1 cellular context compared by ENCODE assay signal in the genomic region with DNA sequence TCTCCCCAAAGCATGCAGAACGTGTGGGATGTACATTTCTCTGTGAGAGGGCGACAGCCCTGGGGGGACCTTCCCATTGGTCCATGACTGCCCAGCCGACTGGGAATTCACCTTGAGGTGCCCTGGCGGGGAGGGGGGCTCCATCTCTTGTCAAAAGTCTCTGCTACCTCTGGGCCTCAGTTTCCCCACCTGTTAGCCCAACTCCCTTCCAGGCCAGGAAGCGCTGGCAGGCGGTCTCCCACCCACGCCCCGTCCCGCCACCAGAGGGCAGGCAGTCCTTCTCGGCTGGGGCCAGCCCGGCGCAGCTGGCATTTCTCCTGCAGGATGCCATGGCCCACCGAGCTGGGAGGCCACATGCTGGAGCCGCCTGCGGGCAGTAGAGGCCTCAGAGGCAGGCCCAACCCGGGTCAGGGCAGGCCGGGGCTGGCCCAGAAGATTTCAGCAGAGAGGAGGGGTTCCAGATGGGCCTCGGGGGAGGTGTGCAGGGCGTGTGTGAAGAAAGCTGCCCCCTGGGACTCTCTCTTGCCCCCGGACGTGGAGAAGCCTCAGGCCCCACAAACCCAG.
TF ChIP-seq lines count a peak whose summit lies in the region.

No MANE protein-coding gene starts in this region.

TF ChIP-seq in GM23338, 12 proteins besides CTCF, POLR2A, EP300 and RAD21 (continued from another document):
- TF ChIP-seq, protein P1, sequence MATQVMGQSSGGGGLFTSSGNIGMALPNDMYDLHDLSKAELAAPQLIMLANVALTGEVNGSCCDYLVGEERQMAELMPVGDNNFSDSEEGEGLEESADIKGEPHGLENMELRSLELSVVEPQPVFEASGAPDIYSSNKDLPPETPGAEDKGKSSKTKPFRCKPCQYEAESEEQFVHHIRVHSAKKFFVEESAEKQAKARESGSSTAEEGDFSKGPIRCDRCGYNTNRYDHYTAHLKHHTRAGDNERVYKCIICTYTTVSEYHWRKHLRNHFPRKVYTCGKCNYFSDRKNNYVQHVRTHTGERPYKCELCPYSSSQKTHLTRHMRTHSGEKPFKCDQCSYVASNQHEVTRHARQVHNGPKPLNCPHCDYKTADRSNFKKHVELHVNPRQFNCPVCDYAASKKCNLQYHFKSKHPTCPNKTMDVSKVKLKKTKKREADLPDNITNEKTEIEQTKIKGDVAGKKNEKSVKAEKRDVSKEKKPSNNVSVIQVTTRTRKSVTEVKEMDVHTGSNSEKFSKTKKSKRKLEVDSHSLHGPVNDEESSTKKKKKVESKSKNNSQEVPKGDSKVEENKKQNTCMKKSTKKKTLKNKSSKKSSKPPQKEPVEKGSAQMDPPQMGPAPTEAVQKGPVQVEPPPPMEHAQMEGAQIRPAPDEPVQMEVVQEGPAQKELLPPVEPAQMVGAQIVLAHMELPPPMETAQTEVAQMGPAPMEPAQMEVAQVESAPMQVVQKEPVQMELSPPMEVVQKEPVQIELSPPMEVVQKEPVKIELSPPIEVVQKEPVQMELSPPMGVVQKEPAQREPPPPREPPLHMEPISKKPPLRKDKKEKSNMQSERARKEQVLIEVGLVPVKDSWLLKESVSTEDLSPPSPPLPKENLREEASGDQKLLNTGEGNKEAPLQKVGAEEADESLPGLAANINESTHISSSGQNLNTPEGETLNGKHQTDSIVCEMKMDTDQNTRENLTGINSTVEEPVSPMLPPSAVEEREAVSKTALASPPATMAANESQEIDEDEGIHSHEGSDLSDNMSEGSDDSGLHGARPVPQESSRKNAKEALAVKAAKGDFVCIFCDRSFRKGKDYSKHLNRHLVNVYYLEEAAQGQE (IDR thresholded peaks at IDR 0.05; ENCODE audit: unreplicated experiment): no peak
- no peak for TF ChIP-seq JUNB (IDR thresholded peaks at IDR 0.05; ENCODE audit: unreplicated experiment)
- TF ChIP-seq ETS1 (IDR thresholded peaks at IDR 0.05): no peak
- TF ChIP-seq CREB1 (CRISPR knock-in tag; IDR thresholded peaks at IDR 0.05; ENCODE audit: low read depth): no peak
- no peak for TF ChIP-seq EZH2phosphoT487 (IDR thresholded peaks at IDR 0.05; ENCODE audit: unreplicated experiment)
- no peak for TF ChIP-seq POLR2AphosphoS5 (IDR thresholded peaks at IDR 0.05; ENCODE audit: low read depth)
- no peak for TF ChIP-seq ZNF331 (CRISPR knock-in tag; IDR thresholded peaks at IDR 0.05; ENCODE audit: low read depth)
- no peak for TF ChIP-seq EZH2 (IDR thresholded peaks at IDR 0.05; ENCODE audit: low read depth, unreplicated experiment)
- no peak for TF ChIP-seq NANOG (IDR thresholded peaks at IDR 0.05; ENCODE audit: borderline replicate concordance)
